24 cellular contexts compared by ENCODE assay signal in the genomic region with DNA sequence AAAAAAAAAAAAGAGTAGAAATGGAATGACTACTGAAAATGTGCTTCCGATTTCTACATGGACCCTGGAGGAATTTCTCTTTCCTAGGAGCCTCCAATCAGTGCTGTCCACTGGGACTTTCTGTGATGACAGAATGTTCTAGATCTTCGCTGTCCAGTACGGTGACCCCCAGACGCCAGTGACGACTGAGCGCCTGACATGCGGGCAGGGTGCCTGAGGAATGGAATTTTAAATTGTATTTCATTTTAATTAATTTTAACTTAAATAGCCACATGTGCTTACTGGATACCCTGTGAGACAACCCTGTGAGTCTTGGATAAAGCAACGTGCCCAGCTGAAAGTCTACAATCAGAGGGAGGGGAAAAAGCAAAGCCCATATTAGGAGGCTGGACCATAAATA. TPM values are rescaled to one million over a fixed set of nuclear protein-coding genes. Genes with fewer than 3 reads are reported as not detected.
DNase-seq lines count a peak whose midpoint lies in the region; ATAC-seq and TF ChIP-seq lines count a peak whose summit lies in the region.
"Had no signal": no experiment of that assay in that cellular context is flagged by ENCODE, and none has a peak within 500 bp of the region (broad histone marks: within the 10 kb centered on the region; RNA-seq: fewer than 3 reads in every experiment).

No MANE protein-coding gene starts in this region.

- TF ChIP-seq CTCF in lower lobe of right lung (IDR thresholded peaks at IDR 0.05) (no peak), suprapubic skin (IDR thresholded peaks at IDR 0.05) (no peak)

- H3K9ac ChIP-seq in adipocyte (ENCODE audit: low read length) = peak overlapping the region; percentile 51

- H3K27me3 ChIP-seq in adipocyte (replicated peaks; ENCODE audit: control insufficient read depth, insufficient read depth, low read length) (no peaks in the 10 kb centered on the region), lower lobe of right lung (ENCODE audit: low read depth) (no peaks in the 10 kb centered on the region), suprapubic skin (no peaks in the 10 kb centered on the region)

- no peak overlapping the region for H3K27ac Mint-ChIP-seq in activated CD4-positive, alpha-beta T cell treated with anti-CD3 and anti-CD28 coated beads for 36 hours
- no peak overlapping the region for H3K27ac Mint-ChIP-seq in immature natural killer cell
- H3K27ac Mint-ChIP-seq: CD4-positive, alpha-beta T cell; effector memory CD8-positive, alpha-beta T cell; H9; stimulated activated naive CD8-positive, alpha-beta T cell treated with anti-CD3 and anti-CD28 coated beads, Interleukin-15, Interleukin-2, amounts not matched to agents 100 ng/mL and 50 ng/mL, for 24 hours had no signal

- H3K36me3 ChIP-seq in adipocyte (ENCODE audit: control insufficient read depth, insufficient read depth, low read length, severe bottlenecking) = no peaks in the 10 kb centered on the region
- no peaks in the 10 kb centered on the region for H3K36me3 ChIP-seq in lower lobe of right lung
- H3K36me3 ChIP-seq in suprapubic skin = no peaks in the 10 kb centered on the region
- H3K36me3 ChIP-seq: neutrophil had no signal

- H3K4me3 Mint-ChIP-seq in activated CD4-positive, alpha-beta T cell treated with anti-CD3 and anti-CD28 coated beads for 36 hours = no peak overlapping the region
- no peak overlapping the region for H3K4me3 Mint-ChIP-seq in immature natural killer cell
- H3K4me3 Mint-ChIP-seq: CD4-positive, alpha-beta T cell; effector memory CD8-positive, alpha-beta T cell; stimulated activated naive CD8-positive, alpha-beta T cell treated with anti-CD3 and anti-CD28 coated beads, Interleukin-15, Interleukin-2, amounts not matched to agents 100 ng/mL and 50 ng/mL, for 24 hours had no signal

- TF ChIP-seq EP300 in suprapubic skin (IDR thresholded peaks at IDR 0.05) = peak; percentile 68

- TF ChIP-seq POLR2A in suprapubic skin (IDR thresholded peaks at IDR 0.05) = no peak

- H3K4me3 ChIP-seq in adipocyte (ENCODE audit: low read length) = no peak overlapping the region
- H3K4me3 ChIP-seq in lower lobe of right lung = no peak overlapping the region
- no peak overlapping the region for H3K4me3 ChIP-seq in suprapubic skin
- H3K4me3 ChIP-seq: GM12878 had no signal

- POLR2A ChIA-PET in activated CD4-positive, alpha-beta T cell treated with anti-CD3 and anti-CD28 coated beads for 36 hours (lab: Charles Lee) = no interaction called here

- DNase-seq in adipocyte (ENCODE audit: low read depth) (no peak), fibroblast of peridontal ligament (ENCODE audit: extremely low read depth) (peak; percentile 25), lower lobe of right lung (no peak), suprapubic skin (ENCODE audit: low spot score in 2 of 2) (peak in 1 of 2 donors; percentile 88), immature natural killer cell (no peak)
- DNase-seq in activated CD4-positive, alpha-beta T cell treated with anti-CD3 and anti-CD28 coated beads for 36 hours = no peak
- DNase-seq: activated CD4-positive, alpha-beta T cell treated with anti-CD3 and anti-CD28 coated beads, Interleukin-2, amount 50 U/mL, for 1 hour; activated CD8-positive, alpha-beta memory T cell treated with anti-CD3 and anti-CD28 coated beads, Interleukin-2, amount 50 U/mL, for 4 hours; CD4-positive, alpha-beta T cell; cerebellar nuclear complex; DMS153; effector memory CD8-positive, alpha-beta T cell; foreskin keratinocyte; GF-D8; H9; NCI-H1092 treated with DMSO at 0.1 percent for 48 hours; NCI-H2081 treated with DMSO at 0.1 percent for 48 hours; NCI-H524 treated with DMSO at 0.1 percent for 48 hours; SHP77 treated with DMSO at 0.1 percent for 48 hours had no signal

- no peaks in the 10 kb centered on the region for H3K27me3 Mint-ChIP-seq in activated CD4-positive, alpha-beta T cell treated with anti-CD3 and anti-CD28 coated beads for 36 hours
- peaks cover 11 to 17% (median 13%) of the 10 kb centered on the region in 3 donors for H3K27me3 Mint-ChIP-seq in immature natural killer cell (ENCODE audit: low read depth in 3 of 3)
- H3K27me3 Mint-ChIP-seq: stimulated activated naive CD8-positive, alpha-beta T cell treated with anti-CD3 and anti-CD28 coated beads, Interleukin-15, Interleukin-2, amounts not matched to agents 100 ng/mL and 50 ng/mL, for 24 hours had no signal

- H3K9me3 Mint-ChIP-seq in activated CD4-positive, alpha-beta T cell treated with anti-CD3 and anti-CD28 coated beads for 36 hours (ENCODE audit: low read depth) = no peaks in the 10 kb centered on the region
- H3K9me3 Mint-ChIP-seq in immature natural killer cell = no peaks in the 10 kb centered on the region
- H3K9me3 Mint-ChIP-seq: CD4-positive, alpha-beta T cell; effector memory CD8-positive, alpha-beta T cell; H9; stimulated activated naive CD8-positive, alpha-beta T cell treated with anti-CD3 and anti-CD28 coated beads, Interleukin-15, Interleukin-2, amounts not matched to agents 100 ng/mL and 50 ng/mL, for 24 hours had no signal

- H3K9me3 ChIP-seq in adipocyte (ENCODE audit: control insufficient read depth, low read length) (no peaks in the 10 kb centered on the region), lower lobe of right lung (no peaks in the 10 kb centered on the region), suprapubic skin (no peaks in the 10 kb centered on the region)
- H3K9me3 ChIP-seq: neutrophil had no signal

- peak overlapping the region; percentile 82 for H3K27ac ChIP-seq in lower lobe of right lung
- H3K27ac ChIP-seq in suprapubic skin = peak overlapping the region; percentile 90
- H3K27ac ChIP-seq: foreskin keratinocyte, neutrophil had no signal

- CTCF ChIA-PET in activated CD4-positive, alpha-beta T cell treated with anti-CD3 and anti-CD28 coated beads for 36 hours (lab: Charles Lee) = interaction anchor here (1.2 kb wide), 1 partner anchor 23 kb away, joined by 3 read pairs; no protein-coding TSS in a partner anchor

- no peaks in the 10 kb centered on the region for H3K36me3 Mint-ChIP-seq in activated CD4-positive, alpha-beta T cell treated with anti-CD3 and anti-CD28 coated beads for 36 hours (ENCODE audit: low read depth)
- H3K36me3 Mint-ChIP-seq in immature natural killer cell = no peaks in the 10 kb centered on the region

- intact Hi-C loops in lower lobe of right lung (cut with DNase I) = no loop called here
- intact Hi-C loops in activated CD4-positive, alpha-beta T cell treated with anti-CD3 and anti-CD28 coated beads for 36 hours (cut with DNase I, micrococcal nuclease) = no loop called here

- WGBS in suprapubic skin = 54% methylated on average over 8 of the region's 8 CpGs

- ATAC-seq in lower lobe of right lung (no peak), HG03097 (IDR thresholded peaks at IDR 0.05; ENCODE audit: low FRiP score, unreplicated experiment) (no peak), GM21717 (IDR thresholded peaks at IDR 0.05; ENCODE audit: unreplicated experiment) (no peak)
- ATAC-seq in activated CD4-positive, alpha-beta T cell treated with anti-CD3 and anti-CD28 coated beads for 36 hours = no peak
- ATAC-seq: effector memory CD8-positive, alpha-beta T cell; foreskin keratinocyte; GM12878 had no signal

- H3K4me1 ChIP-seq in adipocyte (ENCODE audit: control insufficient read depth, insufficient read depth, low read length) (peaks cover 69% of the 10 kb centered on the region), lower lobe of right lung (peaks cover 92% of the 10 kb centered on the region), suprapubic skin (peaks cover 84% of the 10 kb centered on the region)
- H3K4me1 ChIP-seq: foreskin keratinocyte had no signal

- H3K4me1 Mint-ChIP-seq in activated CD4-positive, alpha-beta T cell treated with anti-CD3 and anti-CD28 coated beads for 36 hours = peaks cover 14% of the 10 kb centered on the region
- H3K4me1 Mint-ChIP-seq in immature natural killer cell = peaks cover 12 to 19% of the 10 kb centered on the region in 2 donors

RNA-seq across cellular contexts. Expression of a gene that starts 4.1 kb away (rescaled TPM):
- total RNA-seq in lower lobe of right lung = 4.2 TPM
- 1 to 10 TPM in 2 of 4 donors, under 1 TPM in 1, not detected in 1; 0.23 to 1.4 (median 1.3) TPM for total RNA-seq in suprapubic skin
- 1 to 10 TPM; 2.6 to 3.5 TPM for total RNA-seq in activated CD4-positive, alpha-beta T cell treated with anti-CD3 and anti-CD28 coated beads for 36 hours
- polyA plus RNA-seq in immature natural killer cell = 1 to 10 TPM in 2 of 3 donors, under 1 TPM in 1; 0.34 to 2.3 (median 1.8) TPM
- total RNA-seq: CD4-positive, alpha-beta T cell had no signal

RNA-seq across cellular contexts. Expression of a gene that starts 28.5 kb away (rescaled TPM):
- total RNA-seq in lower lobe of right lung (5.3 TPM), suprapubic skin (1 to 10 TPM; 2.8 to 5.6 (median 3.9) TPM)
- 1 to 10 TPM; 4.3 to 4.8 TPM for total RNA-seq in activated CD4-positive, alpha-beta T cell treated with anti-CD3 and anti-CD28 coated beads for 36 hours
- 1 to 10 TPM in 2 of 3 donors, not detected in 1; 1.1 to 2.1 TPM for polyA plus RNA-seq in immature natural killer cell

RNA-seq across cellular contexts. Expression of a gene that starts 55.9 kb away (rescaled TPM):
- total RNA-seq in lower lobe of right lung (42.7 TPM), suprapubic skin (10 to 100 TPM; 18.2 to 35.6 (median 27.3) TPM)
- total RNA-seq in activated CD4-positive, alpha-beta T cell treated with anti-CD3 and anti-CD28 coated beads for 36 hours = 1 to 10 TPM; 4.7 to 6.3 TPM
- polyA plus RNA-seq in immature natural killer cell = 1 to 10 TPM; 1.2 to 2.4 (median 1.3) TPM
